ENCODE assay signal across 18 cellular contexts in genomic region chr7:47333131-47333887, GRCh38.
DNase-seq lines count a peak whose midpoint lies in the region; ATAC-seq, FAIRE-seq and TF ChIP-seq lines count a peak whose summit lies in the region.
"Had no signal": no experiment of that assay in that cellular context is flagged by ENCODE, and none has a peak within 500 bp of the region (broad histone marks: within the 10 kb centered on the region; RNA-seq: fewer than 3 reads in every experiment).

No MANE protein-coding gene starts in this region.

- no peaks in the 10 kb centered on the region for H3K79me2 ChIP-seq in GM23338 (replicated peaks; ENCODE audit: insufficient read depth)

- H3K27ac ChIP-seq in GM23338 (ENCODE audit: low read depth) (peak overlapping the region; percentile 78; the same call in 1 of the 2 replicates), thyroid gland (peak overlapping the region; percentile 89 to 95 (median 94))
- H3K27ac ChIP-seq: SJCRH30 had no signal

- DNase-seq in GM23338 (ENCODE audit: low spot score) (no peak), adipocyte (ENCODE audit: low read depth) (peak; percentile 29), left kidney (ENCODE audit: low read depth, low spot score) (peak; percentile 39), thyroid gland (no peak), epidermal melanocyte (ENCODE audit: insufficient read length, low spot score) (no peak), D721Med (ENCODE audit: insufficient read length, low spot score) (no peak), sciatic nerve (ENCODE audit: low spot score) (no peak)
- DNase-seq: AML-193, COR-L47, GOT3, MG63, NCI-H1092, NCI-H146, NCI-H2081, NCI-H748 treated with DMSO at 0.1 percent for 48 hours, RPMI8226, SJCRH30 had no signal

- no peak overlapping the region for H3K9ac ChIP-seq in adipocyte (ENCODE audit: low read length)

- FAIRE-seq in D721Med (lab: Jason Lieb, UNC): no peak

- peaks cover 5% of the 10 kb centered on the region for H3K27me3 Mint-ChIP-seq in GM23338 (ENCODE audit: insufficient read depth, low read depth, poor library complexity)

- H3K27ac Mint-ChIP-seq in GM23338: no peak overlapping the region

- peaks cover 66% of the 10 kb centered on the region for H3K4me1 Mint-ChIP-seq in GM23338
- H3K4me1 Mint-ChIP-seq: CD14-positive monocyte had no signal

- H3K27me3 ChIP-seq in GM23338 (ENCODE audit: insufficient read depth) (no peaks in the 10 kb centered on the region), adipocyte (replicated peaks; ENCODE audit: control insufficient read depth, insufficient read depth, low read length) (no peaks in the 10 kb centered on the region), thyroid gland (no peaks in the 10 kb centered on the region)
- H3K27me3 ChIP-seq: MG63, SJCRH30 had no signal

- H3K4me2 ChIP-seq in GM23338: peak overlapping the region; percentile 15; the same call in 1 of the 2 replicates

- no peak overlapping the region for H3K4me3 Mint-ChIP-seq in GM23338
- H3K4me3 Mint-ChIP-seq: CD14-positive monocyte had no signal

- intact Hi-C loops in thyroid gland (cut with DNase I): no loop called here
- intact Hi-C loops in sciatic nerve (cut with DNase I): no loop called here

- H3K4me3 ChIP-seq in GM23338: no peak overlapping the region
- no peak overlapping the region for H3K4me3 ChIP-seq in adipocyte (ENCODE audit: low read length)
- H3K4me3 ChIP-seq in thyroid gland (replicated peaks in 1 of 3): no peak overlapping the region
- H3K4me3 ChIP-seq: MG63, SJCRH30 had no signal

- ATAC-seq in GM23338 (no peak), sciatic nerve (no peak)

- H3K36me3 Mint-ChIP-seq in GM23338 (ENCODE audit: low read depth): no peaks in the 10 kb centered on the region; the same call in 2 of the 3 replicates

- H3K36me3 ChIP-seq in GM23338 (ENCODE audit: insufficient read depth) (no peaks in the 10 kb centered on the region), adipocyte (ENCODE audit: control insufficient read depth, insufficient read depth, low read length, severe bottlenecking) (peaks cover 30% of the 10 kb centered on the region), thyroid gland (no peaks in the 10 kb centered on the region)

- H3K4me1 ChIP-seq in GM23338 (ENCODE audit: insufficient read depth): peaks cover 35% of the 10 kb centered on the region
- H3K4me1 ChIP-seq in adipocyte (ENCODE audit: control insufficient read depth, insufficient read depth, low read length): peaks cover 35% of the 10 kb centered on the region
- peaks cover 59 to 71% of the 10 kb centered on the region in 2 donors for H3K4me1 ChIP-seq in thyroid gland

- H3K9me3 Mint-ChIP-seq in GM23338: no peaks in the 10 kb centered on the region
- H3K9me3 Mint-ChIP-seq: CD14-positive monocyte had no signal

- no peak overlapping the region for H2AFZ ChIP-seq in GM23338

- 0 out of 2 replicates have a peak, but pooled peaks cover 2% of the 10 kb centered on the region for H3F3A ChIP-seq in GM23338 (replicated peaks; ENCODE audit: low read depth)

- H3K9me3 ChIP-seq in adipocyte (ENCODE audit: control insufficient read depth, low read length) (no peaks in the 10 kb centered on the region), thyroid gland (no peaks in the 10 kb centered on the region)
- H3K9me3 ChIP-seq: SJCRH30 had no signal

- no peaks in the 10 kb centered on the region for H3K9me2 ChIP-seq in GM23338 (ENCODE audit: insufficient read depth)

- TF ChIP-seq POLR2A in thyroid gland (IDR thresholded peaks at IDR 0.05): no peak

- no peaks in the 10 kb centered on the region for H4K20me1 ChIP-seq in GM23338 (replicated peaks; ENCODE audit: insufficient read depth)

- 83 to 88% methylated on average over 5 of the region's 5 CpGs for WGBS in thyroid gland, 2 donors

- no peak for TF ChIP-seq CTCF in GM23338 (conservative IDR thresholded peaks at IDR 0.05; ENCODE audit: low read depth in 2 of 2)
- no peak for TF ChIP-seq CTCF in thyroid gland (IDR thresholded peaks at IDR 0.05)
- TF ChIP-seq CTCF in D721Med (IDR thresholded peaks at IDR 0.05; ENCODE audit: insufficient read depth, missing control alignments): no peak

TF ChIP-seq in GM23338, 12 proteins besides CTCF, POLR2A, EP300 and RAD21:
- no peak for TF ChIP-seq REST (IDR thresholded peaks at IDR 0.05; ENCODE audit: unreplicated experiment)
- TF ChIP-seq JUNB (IDR thresholded peaks at IDR 0.05; ENCODE audit: unreplicated experiment): no peak
- TF ChIP-seq ZNF114 (CRISPR knock-in tag; IDR thresholded peaks at IDR 0.05): no peak

Comparison
In these comparisons a context has a peak if more than half of its experiments do, and no peak if none do; other contexts are left out.
1. DNase-seq: peak in adipocyte (single experiment) and left kidney (single experiment); none in GM23338 (single experiment), thyroid gland (0 of 2), epidermal melanocyte (single experiment), D721Med (single experiment) and sciatic nerve (single experiment).